ENCODE assay signal across 1 cellular context in genomic region chr2:187174582-187174981, GRCh38.
TF ChIP-seq lines count a peak whose summit lies in the region.

No MANE protein-coding gene starts in this region.

TF ChIP-seq in H1, 55 proteins besides CTCF, POLR2A, EP300 and RAD21 (continued from another document):
- TF ChIP-seq BACH1 (IDR thresholded peaks at IDR 0.05; ENCODE audit: low read length): no peak
- TF ChIP-seq CBX8 (IDR thresholded peaks at IDR 0.05; ENCODE audit: borderline replicate concordance, low read depth, low read length): no peak
